ENCODE assay signal across 8 cellular contexts in the genomic region with DNA sequence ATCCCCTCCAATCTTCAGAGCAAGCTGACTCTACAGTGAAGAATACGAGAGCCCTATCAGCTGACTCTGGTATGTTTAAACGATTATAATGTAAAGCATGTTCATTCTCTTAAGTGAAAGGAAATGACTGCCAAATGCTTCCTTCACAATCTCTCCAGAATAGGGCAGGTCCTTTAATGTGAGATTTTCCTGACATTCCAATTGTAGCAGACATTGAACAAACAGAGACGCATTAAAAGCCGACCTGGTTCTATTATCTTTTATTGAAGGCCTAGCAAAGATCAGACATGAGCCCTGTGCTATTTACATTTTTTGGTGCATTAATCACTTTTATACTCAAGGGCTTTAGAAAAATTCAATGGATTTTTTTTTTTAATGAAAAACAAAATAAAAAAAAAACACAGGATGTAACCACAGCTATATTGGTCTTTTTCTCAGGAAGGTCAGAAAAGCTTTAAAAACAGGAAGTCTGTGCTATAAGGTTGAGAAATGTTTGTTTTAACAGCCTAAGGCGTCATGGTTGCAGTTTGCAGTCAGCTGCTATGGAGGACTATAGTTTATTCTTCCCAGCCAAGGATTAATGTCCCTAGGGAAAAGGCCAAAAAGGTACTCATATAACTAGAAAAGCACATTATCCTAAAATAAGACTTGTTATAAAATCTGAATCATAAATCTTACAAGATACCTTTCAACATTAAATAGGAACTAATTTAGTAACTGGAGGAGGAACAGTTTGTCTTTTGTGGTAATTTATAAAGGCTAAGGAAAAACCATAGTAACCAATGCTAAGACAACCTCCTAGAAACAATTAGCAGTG.
DNase-seq lines count a peak whose midpoint lies in the region; ATAC-seq and TF ChIP-seq lines count a peak whose summit lies in the region.

No MANE protein-coding gene starts in this region.

- peak; percentile 70 to 93 for DNase-seq in cardiac muscle cell (ENCODE audit: low read depth in 1 of 2, low spot score in 1 of 2)
- DNase-seq in cardiac septum (ENCODE audit: low spot score): no peak
- DNase-seq in NCI-H2227 (lab: John Stamatoyannopoulos, UW; ENCODE audit: unreplicated experiment): peak; percentile 29
- no peak for DNase-seq in activated B cell treated with CpG ODN at 0.5 μM for 24 hours
- DNase-seq in glutamatergic neuron: no peak
- DNase-seq in retina: peak; percentile 28
- no peak for DNase-seq in activated CD4-positive, alpha-beta T cell treated with anti-CD3 and anti-CD28 coated beads for 1 hour

- H3K9me3 Mint-ChIP-seq in activated B cell treated with CpG ODN at 0.5 μM for 24 hours (peaks cover 2% of the 10 kb centered on the region), glutamatergic neuron (ENCODE audit: unreplicated experiment) (no peaks in the 10 kb centered on the region)

- intact Hi-C loops in cardiac septum (cut with DNase I): loop anchor here (5.0 kb wide), 1 partner anchor 40 kb away; no protein-coding TSS in a partner anchor
- intact Hi-C loops in activated B cell treated with CpG ODN at 0.5 μM for 24 hours (cut with micrococcal nuclease): loop anchor here (1.0 kb wide), 1 partner anchor 9 kb away; no protein-coding TSS in a partner anchor

- no peaks in the 10 kb centered on the region for H3K27me3 ChIP-seq in cardiac muscle cell

- peaks cover 30% of the 10 kb centered on the region for H3K4me1 ChIP-seq in cardiac muscle cell (ENCODE audit: low read depth)

- peak overlapping the region; percentile 89 for H3K27ac ChIP-seq in cardiac muscle cell

- H3K4me1 Mint-ChIP-seq in activated B cell treated with CpG ODN at 0.5 μM for 24 hours (peaks cover 47% of the 10 kb centered on the region), glutamatergic neuron (ENCODE audit: low read depth, unreplicated experiment) (peaks cover 39% of the 10 kb centered on the region)

- H3K36me3 Mint-ChIP-seq in activated B cell treated with CpG ODN at 0.5 μM for 24 hours (ENCODE audit: low read depth) (no peaks in the 10 kb centered on the region), glutamatergic neuron (ENCODE audit: unreplicated experiment) (no peaks in the 10 kb centered on the region)

- POLR2A ChIA-PET in activated B cell treated with CpG ODN at 0.5 μM for 24 hours (lab: Charles Lee): interaction anchor here (0.5 to 1.2 kb wide), 4 partner anchors 9 to 187 kb away, joined by 3 to 6 read pairs (median 5); no protein-coding TSS in a partner anchor

- peak overlapping the region; percentile 89 for H3K27ac Mint-ChIP-seq in activated B cell treated with CpG ODN at 0.5 μM for 24 hours
- peak overlapping the region; percentile 88 for H3K27ac Mint-ChIP-seq in glutamatergic neuron (ENCODE audit: unreplicated experiment)

- ATAC-seq in activated B cell treated with CpG ODN at 0.5 μM for 24 hours (ENCODE audit: low read depth): peak; percentile 79
- ATAC-seq in HG03378 (IDR thresholded peaks at IDR 0.05; ENCODE audit: unreplicated experiment): no peak

- no peaks in the 10 kb centered on the region for H3K9me3 ChIP-seq in cardiac muscle cell (ENCODE audit: low read depth)

- H3K4me3 Mint-ChIP-seq in activated B cell treated with CpG ODN at 0.5 μM for 24 hours (peak overlapping the region; percentile 68), glutamatergic neuron (ENCODE audit: unreplicated experiment) (peak overlapping the region; percentile 67)

- no peak overlapping the region for H3K4me3 ChIP-seq in cardiac muscle cell

- H3K27me3 Mint-ChIP-seq in activated B cell treated with CpG ODN at 0.5 μM for 24 hours: no peaks in the 10 kb centered on the region
- peaks cover 3% of the 10 kb centered on the region for H3K27me3 Mint-ChIP-seq in glutamatergic neuron (ENCODE audit: unreplicated experiment)

- TF ChIP-seq CTCF in cardiac muscle cell (IDR thresholded peaks at IDR 0.05; ENCODE audit: low read depth, low read length): no peak
- TF ChIP-seq CTCF in activated B cell treated with CpG ODN at 0.5 μM for 24 hours (IDR thresholded peaks at IDR 0.05): no peak
- TF ChIP-seq CTCF in glutamatergic neuron (IDR thresholded peaks at IDR 0.05; ENCODE audit: partially characterized antibody, unreplicated experiment): no peak

- no peaks in the 10 kb centered on the region for H3K36me3 ChIP-seq in cardiac muscle cell

- CTCF ChIA-PET in activated B cell treated with CpG ODN at 0.5 μM for 24 hours (lab: Charles Lee): interaction anchor here (0.7 to 2.3 kb wide), 3 partner anchors 14 to 151 kb away, joined by 3 to 7 read pairs (median 5); no protein-coding TSS in a partner anchor

Comparison
In these comparisons a context has a peak if more than half of its experiments do, and no peak if none do; other contexts are left out.
1. DNase-seq: peak in cardiac muscle cell (2 of 2), NCI-H2227 (single experiment) and retina (single experiment); none in cardiac septum (single experiment), activated B cell treated with CpG ODN at 0.5 μM for 24 hours (single experiment), glutamatergic neuron (single experiment) and activated CD4-positive, alpha-beta T cell treated with anti-CD3 and anti-CD28 coated beads for 1 hour (single experiment).